ENCODE assay signal across 11 cellular contexts in genomic region chr12:111436266-111436665, GRCh38. TPM values are rescaled to one million over a fixed set of nuclear protein-coding genes. Genes with fewer than 3 reads are reported as not detected.
DNase-seq lines count a peak whose midpoint lies in the region; ATAC-seq, FAIRE-seq and TF ChIP-seq lines count a peak whose summit lies in the region.
"Had no signal": no experiment of that assay in that cellular context is flagged by ENCODE, and none has a peak within 500 bp of the region (broad histone marks: within the 10 kb centered on the region; RNA-seq: fewer than 3 reads in every experiment).

No MANE protein-coding gene starts in this region.

- H3K79me2 ChIP-seq in DND-41 (ENCODE audit: insufficient read depth, low read length) (peaks cover 63% of the 10 kb centered on the region), H1 (ENCODE audit: control insufficient read depth in 1 of 2, insufficient read depth in 2 of 2, low read length in 2 of 2) (peaks cover 3 to 84% of the 10 kb centered on the region in 2 experiments; a peak in 3 of 4 replicates), Karpas-422 (ENCODE audit: low read length) (peaks cover 81% of the 10 kb centered on the region)

- H3K4me1 ChIP-seq in DND-41 (ENCODE audit: insufficient read depth, low read length) (peaks cover 23% of the 10 kb centered on the region), H1 (replicated peaks in 1 of 4; ENCODE audit: control insufficient read depth in 3 of 4, insufficient read depth in 4 of 4, low read length in 3 of 4) (peaks cover 4 to 39% (median 27%) of the 10 kb centered on the region in 4 experiments), skeletal muscle satellite cell (ENCODE audit: control insufficient read depth, insufficient read depth, low read length) (peaks cover 75% of the 10 kb centered on the region), Karpas-422 (ENCODE audit: low read length) (peaks cover 23% of the 10 kb centered on the region)

- H3K9ac ChIP-seq in DND-41 (ENCODE audit: low read depth, low read length) (no peak overlapping the region), H1 (replicated peaks in 1 of 4; ENCODE audit: extremely low read depth in 1 of 4, low read depth in 3 of 4, low read length in 3 of 4) (no peak overlapping the region), skeletal muscle satellite cell (ENCODE audit: low read depth, low read length) (peak overlapping the region; percentile 16), Karpas-422 (ENCODE audit: low read length) (no peak overlapping the region)

- WGBS in H1 (ENCODE audit: extremely low coverage in 1 of 2, insufficient coverage in 1 of 2, insufficient read length in 1 of 2, insufficient replicate concordance in 2 of 2, low coverage in 1 of 2, low lambda C conversion rate in 2 of 2, missing lambda C conversion rate in 1 of 2), 2 experiments, result 97% methylated on average over 7 of the region's 7 CpGs; no CpG with 5 or more reads in 1 of the 2 experiments

- no peak overlapping the region for H4K91ac ChIP-seq in H1 (replicated peaks; ENCODE audit: insufficient read length, low read length)

- no peak for TF ChIP-seq CTCF in DND-41 (IDR thresholded peaks at IDR 0.05; ENCODE audit: borderline replicate concordance, extremely low read depth, low read length, poor library complexity, severe bottlenecking)
- TF ChIP-seq CTCF in RWPE1 (conservative IDR thresholded peaks at IDR 0.05; ENCODE audit: low read depth), result no peak
- TF ChIP-seq CTCF in H1 (IDR thresholded peaks at IDR 0.05; ENCODE audit: control extremely low read depth in 1 of 3, insufficient read depth in 1 of 3, low read depth in 1 of 3, low read length in 3 of 3), result no peak

- H2BK20ac ChIP-seq in H1 (ENCODE audit: low read length), result no peak overlapping the region

- CTCF ChIA-PET in RWPE1 (lab: Yijun Ruan, JAX), result no interaction called here
- CTCF ChIA-PET in H1 (lab: Charles Lee; ENCODE audit: partially characterized antibody), result interaction anchor here (2.8 to 31.7 kb wide), 2 partner anchors 11 to 33 kb away, joined by 19 to 838 read pairs; partner anchors contain the start of gene SH2B3

- H3K4me3 ChIP-seq in DND-41 (ENCODE audit: low read depth in 1 of 2, low read length in 2 of 2) (no peak overlapping the region), H1 (ENCODE audit: extremely low read depth in 1 of 4, insufficient read depth in 2 of 4, low read depth in 3 of 4, low read length in 4 of 4) (no peak overlapping the region), skeletal muscle satellite cell (ENCODE audit: low read length) (no peak overlapping the region), Karpas-422 (ENCODE audit: low read length) (no peak overlapping the region)
- H3K4me3 ChIP-seq: HAP-1 had no signal

- H3K4me2 ChIP-seq in DND-41 (ENCODE audit: insufficient read depth, low read length), result no peak overlapping the region
- H3K4me2 ChIP-seq in H1 (ENCODE audit: insufficient read depth in 1 of 2, low read depth in 2 of 2, low read length in 2 of 2), result no peak overlapping the region
- H3K4me2 ChIP-seq in skeletal muscle satellite cell (ENCODE audit: low read length), result peak overlapping the region; percentile 69
- H3K4me2 ChIP-seq in Karpas-422 (ENCODE audit: low read depth, low read length, poor library complexity, severe bottlenecking), result no peak overlapping the region

- H3K79me1 ChIP-seq in H1 (ENCODE audit: low read depth, low read length), result peaks cover 18% of the 10 kb centered on the region

- H2BK15ac ChIP-seq in H1 (ENCODE audit: low read length), result peak overlapping the region; percentile 88; the same call in 1 of the 2 replicates

- H2AFZ ChIP-seq in DND-41 (ENCODE audit: low read depth, low read length) (no peak overlapping the region), H1 (ENCODE audit: low read length) (no peak overlapping the region), Karpas-422 (ENCODE audit: low read length) (no peak overlapping the region)

- H2BK120ac ChIP-seq in H1 (replicated peaks; ENCODE audit: low read depth, low read length), result no peak overlapping the region

- H3K9me2 ChIP-seq in Karpas-422 (replicated peaks; ENCODE audit: insufficient read depth, low read length), result no peaks in the 10 kb centered on the region

- H3K14ac ChIP-seq in H1 (ENCODE audit: insufficient read length), result no peak overlapping the region

- ATAC-seq in DND-41 (ENCODE audit: insufficient read depth, low read depth) (no peak), GM18909 (IDR thresholded peaks at IDR 0.05; ENCODE audit: poor library complexity, unreplicated experiment) (no peak)

- no peak overlapping the region for H3K23ac ChIP-seq in H1 (ENCODE audit: insufficient read length)

- H2AK5ac ChIP-seq in H1 (ENCODE audit: low read depth, low read length), result no peak overlapping the region

- no peak; a peak in 1 of 3 replicates for TF ChIP-seq POLR2A in H1 (IDR thresholded peaks at IDR 0.05; ENCODE audit: control extremely low read depth in 1 of 2, low read depth in 2 of 2, low read length in 2 of 2)

- no peak overlapping the region for H4K8ac ChIP-seq in H1 (ENCODE audit: extremely low read depth, insufficient read depth, low read length)

- no peak for TF ChIP-seq EP300 in H1 (IDR thresholded peaks at IDR 0.05; ENCODE audit: borderline replicate concordance in 1 of 2, low read depth in 2 of 2, low read length in 2 of 2)

- H2BK5ac ChIP-seq in H1 (ENCODE audit: low read depth, low read length), result peak overlapping the region; percentile 63

- POLR2A ChIA-PET in RWPE1 (lab: Yijun Ruan, JAX; ENCODE audit: low non-redundant PET), result no interaction called here
- POLR2A ChIA-PET in H1 (lab: Charles Lee; ENCODE audit: partially characterized antibody), result interaction anchor here (1.6 to 3.2 kb wide), 3 partner anchors 8 to 29 kb away, joined by 4 to 26 read pairs (median 12); no protein-coding TSS in a partner anchor

- no peak overlapping the region for H4K5ac ChIP-seq in H1 (ENCODE audit: insufficient read length, low read depth, low read length)

- DNase-seq in DND-41 (no peak), RWPE1 (ENCODE audit: low spot score) (no peak), H1 (ENCODE audit: low read depth in 1 of 2, low spot score in 2 of 2) (no peak), NK-92 (lab: John Stamatoyannopoulos, UW; ENCODE audit: unreplicated experiment) (no peak), Karpas-422 (no peak), NOMO-1 (lab: John Stamatoyannopoulos, UW; ENCODE audit: unreplicated experiment in 2 of 2) (no peak)
- DNase-seq: NCI-H524 treated with DMSO at 0.1 percent for 48 hours, SW 1271 had no signal

- no peak for FAIRE-seq in H1 (lab: Jason Lieb, UNC)

- H3K56ac ChIP-seq in H1 (replicated peaks; ENCODE audit: insufficient read length, low read depth, low read length), result no peak overlapping the region

- H3K27me3 ChIP-seq in DND-41 (ENCODE audit: insufficient read depth, low read length, poor library complexity) (no peaks in the 10 kb centered on the region), H1 (replicated peaks in 1 of 4; ENCODE audit: control insufficient read depth in 3 of 4, extremely low read depth in 1 of 4, insufficient read depth in 3 of 4, low read length in 3 of 4) (no peaks in the 10 kb centered on the region), skeletal muscle satellite cell (ENCODE audit: control insufficient read depth, insufficient read depth, low read length) (no peaks in the 10 kb centered on the region), Karpas-422 (ENCODE audit: low read length) (no peaks in the 10 kb centered on the region)

- peaks cover 23% of the 10 kb centered on the region for H3K36me3 ChIP-seq in DND-41 (ENCODE audit: insufficient read depth, low read length)
- no peaks in the 10 kb centered on the region for H3K36me3 ChIP-seq in H1 (ENCODE audit: control insufficient read depth in 2 of 4, insufficient read depth in 4 of 4, low read length in 3 of 4)
- H3K36me3 ChIP-seq in skeletal muscle satellite cell (ENCODE audit: insufficient read depth, low read length), result peaks cover 43% of the 10 kb centered on the region
- no peaks in the 10 kb centered on the region for H3K36me3 ChIP-seq in Karpas-422 (ENCODE audit: insufficient read depth, low read length)
- H3K36me3 ChIP-seq: HAP-1 had no signal

- H3K18ac ChIP-seq in H1 (ENCODE audit: extremely low read depth, low read length), result no peak overlapping the region

- H3K9me3 ChIP-seq in DND-41 (ENCODE audit: insufficient read depth, low read length, severe bottlenecking), result no peaks in the 10 kb centered on the region
- no peaks in the 10 kb centered on the region for H3K9me3 ChIP-seq in H1 (ENCODE audit: insufficient read depth in 2 of 2, low read depth in 1 of 2, low read length in 1 of 2)
- H3K9me3 ChIP-seq in skeletal muscle satellite cell (replicated peaks; ENCODE audit: low read length), result no peaks in the 10 kb centered on the region
- no peaks in the 10 kb centered on the region for H3K9me3 ChIP-seq in Karpas-422 (ENCODE audit: low read length)
- H3K9me3 ChIP-seq: HAP-1 had no signal

- H3K23me2 ChIP-seq in H1 (ENCODE audit: low read depth, low read length), result no peaks in the 10 kb centered on the region

- H3K27ac ChIP-seq in DND-41 (ENCODE audit: low read length), result peak overlapping the region; percentile 54; the same call in 1 of the 2 replicates
- H3K27ac ChIP-seq in RWPE1, result peak overlapping the region; percentile 90
- H3K27ac ChIP-seq in H1 (ENCODE audit: low read depth, low read length), result no peak overlapping the region
- H3K27ac ChIP-seq in Karpas-422 (ENCODE audit: low read length), result no peak overlapping the region

- H2BK12ac ChIP-seq in H1 (ENCODE audit: low read depth, low read length), result 0 out of 2 replicates have a peak overlapping the region, but pooled peaks have one; percentile 77

- no peak for TF ChIP-seq RAD21 in H1 (IDR thresholded peaks at IDR 0.05 in 1 of 2, conservative IDR thresholded peaks at IDR 0.05 in 1 of 2; ENCODE audit: low read depth in 2 of 2, low read length in 2 of 2)

- H4K20me1 ChIP-seq in DND-41 (ENCODE audit: insufficient read depth, low read length) (peaks cover 68% of the 10 kb centered on the region), H1 (replicated peaks in 1 of 2; ENCODE audit: control insufficient read depth in 1 of 2, insufficient read depth in 2 of 2, low read length in 2 of 2) (peaks cover 25 to 27% of the 10 kb centered on the region in 2 experiments), Karpas-422 (ENCODE audit: insufficient read depth, low read depth, low read length) (no peaks in the 10 kb centered on the region)

- H3K4ac ChIP-seq in H1 (replicated peaks; ENCODE audit: insufficient read length, low read depth, low read length), result no peak overlapping the region

TF ChIP-seq in H1, 55 proteins besides CTCF, POLR2A, EP300 and RAD21 (continues in another document):
- no peak for TF ChIP-seq BACH1 (IDR thresholded peaks at IDR 0.05; ENCODE audit: low read length)

RNA-seq across cellular contexts. Expression of gene SH2B3, which starts 30.5 kb away (rescaled TPM):
- total RNA-seq in H1 (2021; fragmentation: NEBNext Ultra II Directional; extraction: Animal tissue kit (Norgen Biotek cat#: 25700)), result 29.8 and 34.1 TPM in 2 replicates
- 20.8 and 25.1 TPM in 2 replicates for polyA plus RNA-seq in H1 (2011; rRNA removed)
- polyA plus RNA-seq in H1 (2011; cell fraction: cytosol; rRNA removed), result 18.3 TPM
- polyA plus RNA-seq in H1 (2011; cell fraction: nucleus; rRNA removed), result 18.8 TPM
- 18.4 to 20.9 TPM (median 20.6 TPM) in 4 replicates for polyA plus RNA-seq in H1 (2012, experiment 1 of 2)
- polyA plus RNA-seq in H1 (2012, experiment 2 of 2), result 12.1 TPM
- polyA plus RNA-seq in H1 (2013, experiment 1 of 2), result 20.8 TPM
- polyA plus RNA-seq in H1 (2013, experiment 2 of 2), result 21.5 TPM
- 12.6 and 17.8 TPM in 2 replicates for polyA minus RNA-seq in H1 (2011; rRNA and poly(A)+ RNA removed)
- 19.1 TPM for polyA minus RNA-seq in H1 (2011; cell fraction: cytosol; rRNA and poly(A)+ RNA removed)
- polyA minus RNA-seq in H1 (2011; cell fraction: nucleus; rRNA and poly(A)+ RNA removed), result 14.7 TPM
- total RNA-seq in skeletal muscle satellite cell (2012; rRNA removed), result 62.6 and 84.1 TPM in 2 replicates
- 16.7 and 20.8 TPM in 2 replicates for total RNA-seq in Karpas-422 (2014; rRNA removed; shearing (Covaris generic); ENCODE audit: low replicate concordance)

Comparison
In these comparisons a context has a peak if more than half of its experiments do, and no peak if none do; other contexts are left out.
1. H3K27ac ChIP-seq: peak in DND-41 (single experiment) and RWPE1 (single experiment); none in H1 (single experiment) and Karpas-422 (single experiment).